In the genomic region with DNA sequence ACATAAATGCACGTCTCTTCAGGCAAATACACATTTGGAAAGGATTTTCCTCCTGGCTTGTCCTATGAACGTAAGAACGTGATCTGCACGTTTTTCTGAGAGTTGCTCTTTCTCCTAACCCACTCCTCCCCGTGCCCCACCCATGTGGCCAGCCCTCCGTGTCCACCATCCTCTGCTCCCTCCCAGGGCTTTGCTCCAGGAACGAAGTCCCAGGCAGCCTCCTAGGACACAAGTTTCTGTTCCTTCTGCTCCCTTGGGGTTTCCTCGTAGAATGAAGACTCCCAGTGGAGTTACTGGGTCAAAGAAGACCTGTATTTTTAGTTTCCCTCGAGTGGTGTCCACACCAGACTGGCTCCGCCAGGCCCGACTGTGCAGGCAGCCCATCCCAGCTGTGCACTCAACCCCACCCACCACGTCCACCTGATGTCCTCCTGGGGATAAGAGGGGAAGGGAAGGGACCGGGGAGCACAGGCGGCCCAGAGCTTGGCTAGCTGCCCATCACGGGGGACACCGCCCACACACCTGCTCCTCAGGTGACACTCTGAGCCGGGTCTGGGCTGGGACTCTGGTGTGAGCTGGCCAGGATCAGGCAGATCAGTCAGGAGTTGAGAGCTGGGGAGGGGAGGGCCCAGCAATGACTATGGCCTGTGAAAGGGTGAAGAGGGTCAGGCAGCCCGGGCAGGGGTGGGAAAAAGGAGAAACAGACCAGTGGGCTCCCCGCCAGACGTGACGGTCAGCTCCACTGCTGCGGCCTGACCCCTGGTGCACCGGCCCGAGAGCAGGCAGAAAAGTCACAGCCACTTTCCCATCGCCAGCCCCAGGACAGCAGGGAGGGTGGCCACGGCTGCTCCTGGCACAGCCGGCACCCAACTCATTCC, we compare ENCODE assay signal across 20 cellular contexts. TPM values are rescaled to one million over a fixed set of nuclear protein-coding genes. Genes with fewer than 3 reads are reported as not detected.
DNase-seq lines count a peak whose midpoint lies in the region; ATAC-seq, FAIRE-seq and TF ChIP-seq lines count a peak whose summit lies in the region.
"Had no signal": no experiment of that assay in that cellular context is flagged by ENCODE, and none has a peak within 500 bp of the region (broad histone marks: within the 10 kb centered on the region; RNA-seq: fewer than 3 reads in every experiment).

No MANE protein-coding gene starts in this region.

- TF ChIP-seq CTCF in mucosa of descending colon (IDR thresholded peaks at IDR 0.05) (no peak), upper lobe of right lung (IDR thresholded peaks at IDR 0.05) (no peak), kidney (IDR thresholded peaks at IDR 0.05; ENCODE audit: borderline replicate concordance, extremely low read depth, insufficient read depth) (no peak)

- no peak for ATAC-seq in activated CD8-positive, alpha-beta memory T cell treated with anti-CD3 and anti-CD28 coated beads, Interleukin-2, amount 10 ng/mL, durations not matched to agents 7 days and 5 days
- peak; percentile 43 for ATAC-seq in mucosa of descending colon
- ATAC-seq in upper lobe of right lung, result no peak
- ATAC-seq in activated CD4-positive, alpha-beta T cell treated with anti-CD3 and anti-CD28 coated beads for 36 hours, result no peak
- ATAC-seq: lower lobe of right lung had no signal

- H3K4me3 ChIP-seq in mucosa of descending colon (no peak overlapping the region), upper lobe of right lung (no peak overlapping the region), kidney (ENCODE audit: low read length in 2 of 2) (no peak overlapping the region)
- H3K4me3 ChIP-seq: HAP-1, lower lobe of right lung, stomach had no signal

- no peak overlapping the region for H3K27ac Mint-ChIP-seq in activated CD8-positive, alpha-beta memory T cell treated with anti-CD3 and anti-CD28 coated beads, Interleukin-2, amount 10 ng/mL, durations not matched to agents 7 days and 5 days
- H3K27ac Mint-ChIP-seq in activated CD4-positive, alpha-beta T cell treated with anti-CD3 and anti-CD28 coated beads for 36 hours, result no peak overlapping the region
- H3K27ac Mint-ChIP-seq: activated naive CD4-positive, alpha-beta T cell treated with anti-CD3 and anti-CD28 coated beads, Interleukin-2, amount 10 ng/mL, durations not matched to agents 7 days and 5 days; immature natural killer cell had no signal

- H3K36me3 Mint-ChIP-seq in activated CD8-positive, alpha-beta memory T cell treated with anti-CD3 and anti-CD28 coated beads, Interleukin-2, amount 10 ng/mL, durations not matched to agents 7 days and 5 days, result no peaks in the 10 kb centered on the region
- no peaks in the 10 kb centered on the region for H3K36me3 Mint-ChIP-seq in activated CD4-positive, alpha-beta T cell treated with anti-CD3 and anti-CD28 coated beads for 36 hours (ENCODE audit: low read depth)
- H3K36me3 Mint-ChIP-seq: activated naive CD4-positive, alpha-beta T cell treated with anti-CD3 and anti-CD28 coated beads, Interleukin-2, amount 10 ng/mL, durations not matched to agents 7 days and 5 days; immature natural killer cell had no signal

- H3K9me3 ChIP-seq in mucosa of descending colon (no peaks in the 10 kb centered on the region), upper lobe of right lung (no peaks in the 10 kb centered on the region), kidney (ENCODE audit: control insufficient read depth in 1 of 2, low read length in 2 of 2) (no peaks in the 10 kb centered on the region)
- H3K9me3 ChIP-seq: HAP-1, lower lobe of right lung, stomach had no signal

- peak; percentile 17 for DNase-seq in activated CD8-positive, alpha-beta memory T cell treated with anti-CD3 and anti-CD28 coated beads, Interleukin-2, amount 50 U/mL, for 48 hours
- no peak for DNase-seq in activated CD8-positive, alpha-beta memory T cell treated with anti-CD3 and anti-CD28 coated beads, Interleukin-2, amount 10 ng/mL, durations not matched to agents 7 days and 5 days
- DNase-seq in NCI-H748 (lab: John Stamatoyannopoulos, UW; ENCODE audit: unreplicated experiment), result peak; percentile 79
- DNase-seq in mucosa of descending colon, result no peak
- DNase-seq in upper lobe of right lung, result peak; percentile 57
- no peak for DNase-seq in NCI-H774 (lab: John Stamatoyannopoulos, UW)
- DNase-seq in activated CD4-positive, alpha-beta T cell treated with anti-CD3 and anti-CD28 coated beads for 36 hours, result no peak
- DNase-seq in kidney, result no peak
- DNase-seq: activated CD4-positive, alpha-beta T cell treated with anti-CD3 and anti-CD28 coated beads, Interleukin-2, amount 50 U/mL, for 1 hour; activated naive CD4-positive, alpha-beta T cell treated with anti-CD3 and anti-CD28 coated beads, Interleukin-2, amount 10 ng/mL, durations not matched to agents 7 days and 5 days; immature natural killer cell; lower lobe of right lung; NCI-H1436 treated with DMSO at 0.1 percent for 48 hours; NCI-H446 treated with DMSO at 0.1 percent for 48 hours; SIG-M5; stimulated activated CD4-positive, alpha-beta T cell treated with anti-CD3 and anti-CD28 coated beads, Interleukin-4, amount 100 ng/mL, for 1 hour; stomach had no signal

- POLR2A ChIA-PET in activated CD4-positive, alpha-beta T cell treated with anti-CD3 and anti-CD28 coated beads for 36 hours (lab: Charles Lee), result no interaction called here

- H3K27me3 Mint-ChIP-seq in activated CD8-positive, alpha-beta memory T cell treated with anti-CD3 and anti-CD28 coated beads, Interleukin-2, amount 10 ng/mL, durations not matched to agents 7 days and 5 days, result no peaks in the 10 kb centered on the region
- H3K27me3 Mint-ChIP-seq in activated CD4-positive, alpha-beta T cell treated with anti-CD3 and anti-CD28 coated beads for 36 hours, result no peaks in the 10 kb centered on the region
- H3K27me3 Mint-ChIP-seq: activated naive CD4-positive, alpha-beta T cell treated with anti-CD3 and anti-CD28 coated beads, Interleukin-2, amount 10 ng/mL, durations not matched to agents 7 days and 5 days had no signal

- no peak overlapping the region for H3K27ac ChIP-seq in upper lobe of right lung
- no peak overlapping the region for H3K27ac ChIP-seq in kidney (ENCODE audit: low read depth in 2 of 2, low read length in 2 of 2)
- H3K27ac ChIP-seq: lower lobe of right lung, parathyroid adenoma, stomach had no signal

- no peaks in the 10 kb centered on the region for H3K4me1 Mint-ChIP-seq in activated CD8-positive, alpha-beta memory T cell treated with anti-CD3 and anti-CD28 coated beads, Interleukin-2, amount 10 ng/mL, durations not matched to agents 7 days and 5 days
- no peaks in the 10 kb centered on the region for H3K4me1 Mint-ChIP-seq in activated CD4-positive, alpha-beta T cell treated with anti-CD3 and anti-CD28 coated beads for 36 hours
- H3K4me1 Mint-ChIP-seq: activated naive CD4-positive, alpha-beta T cell treated with anti-CD3 and anti-CD28 coated beads, Interleukin-2, amount 10 ng/mL, durations not matched to agents 7 days and 5 days; immature natural killer cell had no signal

- FAIRE-seq in kidney (lab: Jason Lieb, UNC), result no peak
- FAIRE-seq: GM12891 had no signal

- H3K36me3 ChIP-seq in mucosa of descending colon (ENCODE audit: low read depth), result no peaks in the 10 kb centered on the region
- H3K36me3 ChIP-seq in upper lobe of right lung, result no peaks in the 10 kb centered on the region
- no peaks in the 10 kb centered on the region for H3K36me3 ChIP-seq in kidney (ENCODE audit: control insufficient read depth in 1 of 2, insufficient read depth in 2 of 2, low read length in 2 of 2)
- H3K36me3 ChIP-seq: HAP-1, lower lobe of right lung, stomach had no signal

- no peaks in the 10 kb centered on the region for H3K27me3 ChIP-seq in upper lobe of right lung

- H3K9me3 Mint-ChIP-seq in activated CD8-positive, alpha-beta memory T cell treated with anti-CD3 and anti-CD28 coated beads, Interleukin-2, amount 10 ng/mL, durations not matched to agents 7 days and 5 days (ENCODE audit: low read depth), result peaks cover 3% of the 10 kb centered on the region
- H3K9me3 Mint-ChIP-seq in activated CD4-positive, alpha-beta T cell treated with anti-CD3 and anti-CD28 coated beads for 36 hours (ENCODE audit: low read depth), result peaks cover 2% of the 10 kb centered on the region
- H3K9me3 Mint-ChIP-seq: immature natural killer cell had no signal

- no peak overlapping the region for H3K9ac ChIP-seq in kidney (ENCODE audit: low read length in 2 of 2)
- H3K9ac ChIP-seq: parathyroid adenoma had no signal

- intact Hi-C loops in mucosa of descending colon (cut with DNase I, micrococcal nuclease) (no loop called here), upper lobe of right lung (cut with DNase I) (no loop called here), kidney (cut with DNase I) (no loop called here)
- intact Hi-C loops in activated CD4-positive, alpha-beta T cell treated with anti-CD3 and anti-CD28 coated beads for 36 hours (cut with DNase I, micrococcal nuclease), result no loop called here

- CTCF ChIA-PET in activated CD8-positive, alpha-beta memory T cell treated with anti-CD3 and anti-CD28 coated beads, Interleukin-2, amount 10 ng/mL, durations not matched to agents 7 days and 5 days (lab: Charles Lee), result no interaction called here
- CTCF ChIA-PET in activated CD4-positive, alpha-beta T cell treated with anti-CD3 and anti-CD28 coated beads for 36 hours (lab: Charles Lee), result no interaction called here

- H3K4me1 ChIP-seq in mucosa of descending colon (ENCODE audit: low read depth), result no peaks in the 10 kb centered on the region
- H3K4me1 ChIP-seq in upper lobe of right lung, result no peaks in the 10 kb centered on the region
- H3K4me1 ChIP-seq in kidney (ENCODE audit: control insufficient read depth in 1 of 2, insufficient read depth in 1 of 2, low read depth in 1 of 2, low read length in 2 of 2), result no peaks in the 10 kb centered on the region
- H3K4me1 ChIP-seq: HAP-1, lower lobe of right lung, parathyroid adenoma, stomach had no signal

- H3K4me3 Mint-ChIP-seq in activated CD8-positive, alpha-beta memory T cell treated with anti-CD3 and anti-CD28 coated beads, Interleukin-2, amount 10 ng/mL, durations not matched to agents 7 days and 5 days, result no peak overlapping the region
- no peak overlapping the region for H3K4me3 Mint-ChIP-seq in activated CD4-positive, alpha-beta T cell treated with anti-CD3 and anti-CD28 coated beads for 36 hours
- H3K4me3 Mint-ChIP-seq: activated naive CD4-positive, alpha-beta T cell treated with anti-CD3 and anti-CD28 coated beads, Interleukin-2, amount 10 ng/mL, durations not matched to agents 7 days and 5 days; immature natural killer cell had no signal

RNA-seq across cellular contexts. Expression of a gene that starts 54.3 kb away (rescaled TPM):
- 10 to 100 TPM; 36.0 to 41.9 TPM for total RNA-seq in activated CD8-positive, alpha-beta memory T cell treated with anti-CD3 and anti-CD28 coated beads, Interleukin-2, amount 10 ng/mL, durations not matched to agents 7 days and 5 days
- total RNA-seq in mucosa of descending colon (10 to 100 TPM; 27.8 to 34.4 (median 33.9) TPM), upper lobe of right lung (28.3 TPM), kidney (28.3 TPM)
- 10 to 100 TPM; 30.0 to 39.3 TPM for total RNA-seq in activated CD4-positive, alpha-beta T cell treated with anti-CD3 and anti-CD28 coated beads for 36 hours
- 34.8 TPM for polyA plus RNA-seq in kidney (ENCODE audit: insufficient read depth, low read depth, low replicate concordance)

Comparison
In these comparisons a context has a peak if more than half of its experiments do, and no peak if none do; other contexts are left out.
1. DNase-seq: peak in activated CD8-positive, alpha-beta memory T cell treated with anti-CD3 and anti-CD28 coated beads, Interleukin-2, amount 50 U/mL, for 48 hours (single experiment), NCI-H748 (single experiment) and upper lobe of right lung (single experiment); none in activated CD8-positive, alpha-beta memory T cell treated with anti-CD3 and anti-CD28 coated beads, Interleukin-2, amount 10 ng/mL, durations not matched to agents 7 days and 5 days (single experiment), mucosa of descending colon (0 of 3), NCI-H774 (single experiment), activated CD4-positive, alpha-beta T cell treated with anti-CD3 and anti-CD28 coated beads for 36 hours (single experiment) and kidney (single experiment).